Comparison of ENCODE assay signal across 8 cellular contexts in genomic region chr7:44796034-44796503, GRCh38. TPM values are rescaled to one million over a fixed set of nuclear protein-coding genes. Genes with fewer than 3 reads are reported as not detected.
DNase-seq lines count a peak whose midpoint lies in the region; ATAC-seq and TF ChIP-seq lines count a peak whose summit lies in the region.

No MANE protein-coding gene starts in this region.

- H3K36me3 ChIP-seq in HEK293 (ENCODE audit: control insufficient read depth in 2 of 2, insufficient read depth in 1 of 2, low read length in 2 of 2), result peaks cover 25 to 37% of the 10 kb centered on the region in 2 experiments; a peak in 2 of 3 replicates

- H3K4me1 Mint-ChIP-seq in T-helper 1 cell treated with Interleukin-12 subunit alpha and Interleukin-12 subunit beta and Interleukin-4 antibody, amounts not matched to agents 30 μg/mL and 1 μg/mL, for 36 hours (ENCODE audit: low read depth), result peaks cover 20% of the 10 kb centered on the region
- peaks cover 21% of the 10 kb centered on the region for H3K4me1 Mint-ChIP-seq in activated CD8-positive, alpha-beta T cell treated with anti-CD3 and anti-CD28 coated beads for 36 hours (ENCODE audit: low read depth)
- H3K4me1 Mint-ChIP-seq in glutamatergic neuron (ENCODE audit: low read depth, unreplicated experiment), result peaks cover 11% of the 10 kb centered on the region

- H3K27ac Mint-ChIP-seq in T-helper 1 cell treated with Interleukin-12 subunit alpha and Interleukin-12 subunit beta and Interleukin-4 antibody, amounts not matched to agents 30 μg/mL and 1 μg/mL, for 36 hours, result peak overlapping the region; percentile 91
- peak overlapping the region; percentile 99 for H3K27ac Mint-ChIP-seq in activated CD8-positive, alpha-beta T cell treated with anti-CD3 and anti-CD28 coated beads for 36 hours
- peak overlapping the region; percentile 87 for H3K27ac Mint-ChIP-seq in glutamatergic neuron (ENCODE audit: unreplicated experiment)

- H3K36me3 Mint-ChIP-seq in T-helper 1 cell treated with Interleukin-12 subunit alpha and Interleukin-12 subunit beta and Interleukin-4 antibody, amounts not matched to agents 30 μg/mL and 1 μg/mL, for 36 hours (ENCODE audit: low read depth), result peaks cover 32% of the 10 kb centered on the region
- peaks cover 43% of the 10 kb centered on the region for H3K36me3 Mint-ChIP-seq in activated CD8-positive, alpha-beta T cell treated with anti-CD3 and anti-CD28 coated beads for 36 hours (ENCODE audit: low read depth)
- no peaks in the 10 kb centered on the region for H3K36me3 Mint-ChIP-seq in glutamatergic neuron (ENCODE audit: unreplicated experiment)

- peak; percentile 34 for ATAC-seq in activated CD8-positive, alpha-beta T cell treated with anti-CD3 and anti-CD28 coated beads for 36 hours

- TF ChIP-seq CTCF in HEK293 (tag by site-specific recombination; IDR thresholded peaks at IDR 0.05) (no peak), glutamatergic neuron (IDR thresholded peaks at IDR 0.05; ENCODE audit: partially characterized antibody, unreplicated experiment) (no peak)
- TF ChIP-seq CTCF in activated CD8-positive, alpha-beta T cell treated with anti-CD3 and anti-CD28 coated beads for 36 hours (IDR thresholded peaks at IDR 0.05), result no peak

- H3K9me3 Mint-ChIP-seq in T-helper 1 cell treated with Interleukin-12 subunit alpha and Interleukin-12 subunit beta and Interleukin-4 antibody, amounts not matched to agents 30 μg/mL and 1 μg/mL, for 36 hours, result no peaks in the 10 kb centered on the region
- no peaks in the 10 kb centered on the region for H3K9me3 Mint-ChIP-seq in activated CD8-positive, alpha-beta T cell treated with anti-CD3 and anti-CD28 coated beads for 36 hours
- H3K9me3 Mint-ChIP-seq in glutamatergic neuron (ENCODE audit: unreplicated experiment), result peaks cover 11% of the 10 kb centered on the region

- CTCF ChIA-PET in HEK293 (lab: Yijun Ruan, JAX), result no interaction called here
- CTCF ChIA-PET in activated CD8-positive, alpha-beta T cell treated with anti-CD3 and anti-CD28 coated beads for 36 hours (lab: Charles Lee), result no interaction called here

- no peaks in the 10 kb centered on the region for H3K27me3 Mint-ChIP-seq in T-helper 1 cell treated with Interleukin-12 subunit alpha and Interleukin-12 subunit beta and Interleukin-4 antibody, amounts not matched to agents 30 μg/mL and 1 μg/mL, for 36 hours (ENCODE audit: low read depth)
- no peaks in the 10 kb centered on the region for H3K27me3 Mint-ChIP-seq in activated CD8-positive, alpha-beta T cell treated with anti-CD3 and anti-CD28 coated beads for 36 hours
- H3K27me3 Mint-ChIP-seq in glutamatergic neuron (ENCODE audit: unreplicated experiment), result peaks cover 9% of the 10 kb centered on the region

- POLR2A ChIA-PET in HEK293 (lab: Yijun Ruan, JAX), result no interaction called here
- POLR2A ChIA-PET in activated CD8-positive, alpha-beta T cell treated with anti-CD3 and anti-CD28 coated beads for 36 hours (lab: Charles Lee), result interaction anchor here (1.0 to 1.8 kb wide), 4 partner anchors 8 to 51 kb away, joined by 3 to 6 read pairs (median 4); no protein-coding TSS in a partner anchor

- no peak for DNase-seq in T-helper 1 cell
- DNase-seq in NCI-H1092 treated with DMSO at 0.1 percent for 48 hours (lab: John Stamatoyannopoulos, UW), result peak; percentile 72
- no peak for DNase-seq in activated CD8-positive, alpha-beta T cell treated with anti-CD3 and anti-CD28 coated beads for 36 hours
- DNase-seq in glutamatergic neuron, result no peak
- DNase-seq in pons (ENCODE audit: low spot score), result peak; percentile 31
- DNase-seq in stimulated activated naive CD4-positive, alpha-beta T cell treated with Interleukin-2 at 50 U/mL for 16 hours (lab: John Stamatoyannopoulos, UW), result no peak

- peak overlapping the region; percentile 87 for H3K4me3 ChIP-seq in HEK293 (ENCODE audit: low read depth, low read length)

- H3K4me1 ChIP-seq in HEK293 (ENCODE audit: control insufficient read depth, insufficient read depth, low read length), result 0 out of 2 replicates have a peak, but pooled peaks cover 4% of the 10 kb centered on the region

- no peaks in the 10 kb centered on the region for H3K9me3 ChIP-seq in HEK293 (ENCODE audit: control insufficient read depth, insufficient read depth, low read depth, low read length)

- H3K27ac ChIP-seq in HEK293 (ENCODE audit: extremely low read depth, low read depth, low read length), result peak overlapping the region; percentile 72; the same call in 1 of the 2 replicates

- H3K4me3 Mint-ChIP-seq in T-helper 1 cell treated with Interleukin-12 subunit alpha and Interleukin-12 subunit beta and Interleukin-4 antibody, amounts not matched to agents 30 μg/mL and 1 μg/mL, for 36 hours, result peak overlapping the region; percentile 93
- peak overlapping the region; percentile 92 for H3K4me3 Mint-ChIP-seq in activated CD8-positive, alpha-beta T cell treated with anti-CD3 and anti-CD28 coated beads for 36 hours
- H3K4me3 Mint-ChIP-seq in glutamatergic neuron (ENCODE audit: unreplicated experiment), result peak overlapping the region; percentile 81

- intact Hi-C loops in activated CD8-positive, alpha-beta T cell treated with anti-CD3 and anti-CD28 coated beads for 36 hours (cut with micrococcal nuclease), result no loop called here

TF ChIP-seq in HEK293, 187 proteins besides CTCF, POLR2A, EP300 and RAD21 (continues in another document):
- TF ChIP-seq ZNF10 (tag by site-specific recombination; IDR thresholded peaks at IDR 0.05) (0 out of 2 replicates have a peak, but pooled peaks have one; percentile 37), ZNF654 (tag by site-specific recombination; IDR thresholded peaks at IDR 0.05; ENCODE audit: low read depth) (no peak), ZNF184 (tag by site-specific recombination; IDR thresholded peaks at IDR 0.05) (no peak), TCF7L2 (IDR thresholded peaks at IDR 0.05; ENCODE audit: borderline replicate concordance, low read depth, low read length) (no peak), ZSCAN16 (tag by site-specific recombination; IDR thresholded peaks at IDR 0.05) (0 out of 2 replicates have a peak, but pooled peaks have one; percentile 15), ZNF658 (tag by site-specific recombination; IDR thresholded peaks at IDR 0.05) (no peak), ZNF777 (tag by site-specific recombination; IDR thresholded peaks at IDR 0.05; ENCODE audit: borderline replicate concordance) (no peak), ZNF548 (tag by site-specific recombination; IDR thresholded peaks at IDR 0.05) (peak; percentile 44; the same call in 1 of the 2 replicates), ZNF37A (tag by site-specific recombination; IDR thresholded peaks at IDR 0.05) (no peak), ZNF670 (tag by site-specific recombination; IDR thresholded peaks at IDR 0.05; ENCODE audit: low read depth) (no peak), ZBTB20 (tag by site-specific recombination; IDR thresholded peaks at IDR 0.05) (no peak; the same call in 1 of the 2 replicates), ZFP41 (tag by site-specific recombination; IDR thresholded peaks at IDR 0.05; ENCODE audit: borderline replicate concordance) (no peak), ZBTB17 (tag by site-specific recombination; IDR thresholded peaks at IDR 0.05) (peak; percentile 70)
- TF ChIP-seq, protein P1, sequence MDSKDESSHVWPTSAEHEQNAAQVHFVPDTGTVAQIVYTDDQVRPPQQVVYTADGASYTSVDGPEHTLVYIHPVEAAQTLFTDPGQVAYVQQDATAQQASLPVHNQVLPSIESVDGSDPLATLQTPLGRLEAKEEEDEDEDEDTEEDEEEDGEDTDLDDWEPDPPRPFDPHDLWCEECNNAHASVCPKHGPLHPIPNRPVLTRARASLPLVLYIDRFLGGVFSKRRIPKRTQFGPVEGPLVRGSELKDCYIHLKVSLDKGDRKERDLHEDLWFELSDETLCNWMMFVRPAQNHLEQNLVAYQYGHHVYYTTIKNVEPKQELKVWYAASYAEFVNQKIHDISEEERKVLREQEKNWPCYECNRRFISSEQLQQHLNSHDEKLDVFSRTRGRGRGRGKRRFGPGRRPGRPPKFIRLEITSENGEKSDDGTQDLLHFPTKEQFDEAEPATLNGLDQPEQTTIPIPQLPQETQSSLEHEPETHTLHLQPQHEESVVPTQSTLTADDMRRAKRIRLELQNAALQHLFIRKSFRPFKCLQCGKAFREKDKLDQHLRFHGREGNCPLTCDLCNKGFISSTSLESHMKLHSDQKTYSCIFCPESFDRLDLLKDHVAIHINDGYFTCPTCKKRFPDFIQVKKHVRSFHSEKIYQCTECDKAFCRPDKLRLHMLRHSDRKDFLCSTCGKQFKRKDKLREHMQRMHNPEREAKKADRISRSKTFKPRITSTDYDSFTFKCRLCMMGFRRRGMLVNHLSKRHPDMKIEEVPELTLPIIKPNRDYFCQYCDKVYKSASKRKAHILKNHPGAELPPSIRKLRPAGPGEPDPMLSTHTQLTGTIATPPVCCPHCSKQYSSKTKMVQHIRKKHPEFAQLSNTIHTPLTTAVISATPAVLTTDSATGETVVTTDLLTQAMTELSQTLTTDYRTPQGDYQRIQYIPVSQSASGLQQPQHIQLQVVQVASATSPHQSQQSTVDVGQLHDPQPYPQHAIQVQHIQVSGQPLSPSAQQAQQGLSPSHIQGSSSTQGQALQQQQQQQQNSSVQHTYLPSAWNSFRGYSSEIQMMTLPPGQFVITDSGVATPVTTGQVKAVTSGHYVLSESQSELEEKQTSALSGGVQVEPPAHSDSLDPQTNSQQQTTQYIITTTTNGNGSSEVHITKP (tag by site-specific recombination; IDR thresholded peaks at IDR 0.05), result peak; percentile 84
- TF ChIP-seq, protein P2, sequence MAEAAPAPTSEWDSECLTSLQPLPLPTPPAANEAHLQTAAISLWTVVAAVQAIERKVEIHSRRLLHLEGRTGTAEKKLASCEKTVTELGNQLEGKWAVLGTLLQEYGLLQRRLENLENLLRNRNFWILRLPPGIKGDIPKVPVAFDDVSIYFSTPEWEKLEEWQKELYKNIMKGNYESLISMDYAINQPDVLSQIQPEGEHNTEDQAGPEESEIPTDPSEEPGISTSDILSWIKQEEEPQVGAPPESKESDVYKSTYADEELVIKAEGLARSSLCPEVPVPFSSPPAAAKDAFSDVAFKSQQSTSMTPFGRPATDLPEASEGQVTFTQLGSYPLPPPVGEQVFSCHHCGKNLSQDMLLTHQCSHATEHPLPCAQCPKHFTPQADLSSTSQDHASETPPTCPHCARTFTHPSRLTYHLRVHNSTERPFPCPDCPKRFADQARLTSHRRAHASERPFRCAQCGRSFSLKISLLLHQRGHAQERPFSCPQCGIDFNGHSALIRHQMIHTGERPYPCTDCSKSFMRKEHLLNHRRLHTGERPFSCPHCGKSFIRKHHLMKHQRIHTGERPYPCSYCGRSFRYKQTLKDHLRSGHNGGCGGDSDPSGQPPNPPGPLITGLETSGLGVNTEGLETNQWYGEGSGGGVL (tag by site-specific recombination; IDR thresholded peaks at IDR 0.05), result peak; percentile 50

RNA-seq across cellular contexts. Expression of gene PPIA, which starts 0.4 kb away (rescaled TPM):
- 1,000 to 10,000 TPM; 2,824 to 2,882 TPM for total RNA-seq in activated CD8-positive, alpha-beta T cell treated with anti-CD3 and anti-CD28 coated beads for 36 hours
- total RNA-seq in glutamatergic neuron (ENCODE audit: unreplicated experiment), result 1,460 TPM

RNA-seq across cellular contexts. Expression of gene ZMIZ2, which starts 47.4 kb away (rescaled TPM):
- total RNA-seq in activated CD8-positive, alpha-beta T cell treated with anti-CD3 and anti-CD28 coated beads for 36 hours, result 100 to 1,000 TPM; 131 to 134 TPM
- total RNA-seq in glutamatergic neuron (ENCODE audit: unreplicated experiment), result 291 TPM

RNA-seq across cellular contexts. Expression of gene H2AZ2, which starts 51.8 kb away (rescaled TPM):
- total RNA-seq in activated CD8-positive, alpha-beta T cell treated with anti-CD3 and anti-CD28 coated beads for 36 hours, result 100 to 1,000 TPM; 242 to 271 TPM
- 180 TPM for total RNA-seq in glutamatergic neuron (ENCODE audit: unreplicated experiment)

Comparison
In these comparisons a context has a peak if more than half of its experiments do, and no peak if none do; other contexts are left out.
1. DNase-seq: peak in NCI-H1092 treated with DMSO at 0.1 percent for 48 hours (single experiment) and pons (single experiment); none in T-helper 1 cell (0 of 5), activated CD8-positive, alpha-beta T cell treated with anti-CD3 and anti-CD28 coated beads for 36 hours (single experiment), glutamatergic neuron (single experiment) and stimulated activated naive CD4-positive, alpha-beta T cell treated with Interleukin-2 at 50 U/mL for 16 hours (single experiment).
2. Peak in every context shown above with its lines, with median percentiles within 50 percentile points of each other: H3K27ac Mint-ChIP-seq and H3K4me3 Mint-ChIP-seq.